8 cellular contexts compared by ENCODE assay signal in the genomic region with DNA sequence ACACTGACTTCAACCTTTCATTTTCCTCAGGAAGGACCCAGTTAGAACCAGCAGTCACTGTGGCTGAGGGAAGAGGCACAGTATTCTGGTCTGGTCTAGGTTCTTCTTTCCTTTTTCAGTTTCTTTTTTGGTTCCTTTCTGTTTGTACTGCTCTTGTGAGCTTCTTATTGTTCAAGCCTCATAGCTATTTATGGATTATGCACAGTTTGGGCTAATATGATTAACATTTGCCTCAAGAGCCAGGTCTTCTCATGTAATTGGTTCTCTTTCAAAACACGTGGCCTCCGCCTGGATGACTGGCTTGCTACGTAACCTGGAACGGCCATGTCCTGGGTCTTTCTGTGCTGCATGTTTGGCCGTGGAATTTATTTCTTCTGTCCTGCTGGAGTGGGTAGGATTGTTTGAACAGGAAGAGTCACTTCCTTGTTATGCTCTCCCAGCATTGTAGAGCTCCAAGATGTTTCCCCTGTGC. TPM values are rescaled to one million over a fixed set of nuclear protein-coding genes. Genes with fewer than 3 reads are reported as not detected.
DNase-seq lines count a peak whose midpoint lies in the region; ATAC-seq and TF ChIP-seq lines count a peak whose summit lies in the region.

No MANE protein-coding gene starts in this region.

- H3K4me3 Mint-ChIP-seq in activated CD8-positive, alpha-beta T cell treated with anti-CD3 and anti-CD28 coated beads, Interleukin-2, amount 10 ng/mL, durations not matched to agents 7 days and 5 days = no peak overlapping the region

- dilution Hi-C loops in mammary epithelial cell (cut with HindIII; ENCODE audit: low sequenced_read_pairs) = no loop called here

- H3K79me2 ChIP-seq in mammary epithelial cell (ENCODE audit: insufficient read depth, low read length) = peaks cover 52% of the 10 kb centered on the region

- H3K4me3 ChIP-seq in BJ (ENCODE audit: low read depth, low read length) = peak overlapping the region; percentile 24
- no peak overlapping the region for H3K4me3 ChIP-seq in mammary epithelial cell (replicated peaks in 1 of 3; ENCODE audit: insufficient read depth in 1 of 3, low read depth in 2 of 3, low read length in 3 of 3)
- H3K4me3 ChIP-seq in muscle layer of colon (ENCODE audit: low read depth in 1 of 2, low read length in 2 of 2) = peak overlapping the region in 1 of 2 donors; percentile 25

- peaks cover 2% of the 10 kb centered on the region for H3K4me1 Mint-ChIP-seq in activated CD8-positive, alpha-beta T cell treated with anti-CD3 and anti-CD28 coated beads, Interleukin-2, amount 10 ng/mL, durations not matched to agents 7 days and 5 days (ENCODE audit: low read depth)

- POLR2A ChIA-PET in BJ (lab: Charles Lee) = interaction anchor here (0.7 kb wide), 2 partner anchors 44 to 98 kb away, joined by 3 read pairs; no protein-coding TSS in a partner anchor
- POLR2A ChIA-PET in activated CD8-positive, alpha-beta T cell treated with anti-CD3 and anti-CD28 coated beads, Interleukin-2, amount 10 ng/mL, durations not matched to agents 7 days and 5 days (lab: Charles Lee) = interaction anchor here (1.0 kb wide), 1 partner anchor 170 kb away, joined by 3 read pairs; no protein-coding TSS in a partner anchor

- WGBS in mammary epithelial cell (ENCODE audit: low coverage, missing lambda C conversion rate) = 57% methylated on average over 5 of the region's 5 CpGs

- in situ Hi-C loops in mammary epithelial cell (cut with MboI; ENCODE audit: low sequenced_read_pairs in 2 of 2) = no loop called here

- H3K27ac ChIP-seq in mammary epithelial cell (ENCODE audit: insufficient read depth, low read depth, low read length) = peak overlapping the region; percentile 46
- no peak overlapping the region for H3K27ac ChIP-seq in muscle layer of colon (ENCODE audit: low read depth, low read length)

- H3K27me3 ChIP-seq in BJ (ENCODE audit: control insufficient read depth, insufficient read depth, low read length) (no peaks in the 10 kb centered on the region), mammary epithelial cell (ENCODE audit: insufficient read depth, low read length) (no peaks in the 10 kb centered on the region), muscle layer of colon (ENCODE audit: control insufficient read depth in 1 of 2, insufficient read depth in 2 of 2, low read length in 2 of 2) (no peaks in the 10 kb centered on the region)

- H3K36me3 ChIP-seq in BJ (ENCODE audit: control insufficient read depth, insufficient read depth, low read length) = no peaks in the 10 kb centered on the region
- H3K36me3 ChIP-seq in mammary epithelial cell (ENCODE audit: insufficient read depth, low read length) = no peaks in the 10 kb centered on the region
- no peaks in the 10 kb centered on the region for H3K36me3 ChIP-seq in muscle layer of colon (ENCODE audit: insufficient read depth, low read length)

- peak; percentile 97 for ATAC-seq in GM19397 (IDR thresholded peaks at IDR 0.05; ENCODE audit: unreplicated experiment)
- ATAC-seq in HG03439 (IDR thresholded peaks at IDR 0.05; ENCODE audit: unreplicated experiment) = peak; percentile 96
- no peak for ATAC-seq in activated CD8-positive, alpha-beta T cell treated with anti-CD3 and anti-CD28 coated beads, Interleukin-2, amount 10 ng/mL, durations not matched to agents 7 days and 5 days

- no peaks in the 10 kb centered on the region for H4K20me1 ChIP-seq in mammary epithelial cell (ENCODE audit: insufficient read depth, low read length)

- H3K4me1 ChIP-seq in mammary epithelial cell (ENCODE audit: insufficient read depth, low read length) (peaks cover 11% of the 10 kb centered on the region), muscle layer of colon (ENCODE audit: insufficient read depth, low read length) (peaks cover 20% of the 10 kb centered on the region)

- H3K9me3 Mint-ChIP-seq in activated CD8-positive, alpha-beta T cell treated with anti-CD3 and anti-CD28 coated beads, Interleukin-2, amount 10 ng/mL, durations not matched to agents 7 days and 5 days (ENCODE audit: insufficient read depth) = no peaks in the 10 kb centered on the region

- no peaks in the 10 kb centered on the region for H3K36me3 Mint-ChIP-seq in activated CD8-positive, alpha-beta T cell treated with anti-CD3 and anti-CD28 coated beads, Interleukin-2, amount 10 ng/mL, durations not matched to agents 7 days and 5 days (ENCODE audit: low read depth)

- no peak overlapping the region for H3K27ac Mint-ChIP-seq in activated CD8-positive, alpha-beta T cell treated with anti-CD3 and anti-CD28 coated beads, Interleukin-2, amount 10 ng/mL, durations not matched to agents 7 days and 5 days

- intact Hi-C loops in mammary epithelial cell (cut with micrococcal nuclease) = no loop called here

- no TSS peak for BruUV-seq in mammary epithelial cell (replicated peaks; lab: Mats Ljungman, UMichigan)

- H2AFZ ChIP-seq in mammary epithelial cell (ENCODE audit: low read depth, low read length) = peak overlapping the region; percentile 63

- H3K9me3 ChIP-seq in mammary epithelial cell (replicated peaks; ENCODE audit: insufficient read depth, low read length) (no peaks in the 10 kb centered on the region), muscle layer of colon (ENCODE audit: low read length) (no peaks in the 10 kb centered on the region)

- CTCF ChIA-PET in BJ (lab: Yijun Ruan, JAX) (interaction anchor here (1.3 kb wide), 1 partner anchor 10 kb away, joined by 5 read pairs; no protein-coding TSS in a partner anchor), mammary epithelial cell (lab: Charles Lee; ENCODE audit: low non-redundant PET) (no interaction called here)
- CTCF ChIA-PET in activated CD8-positive, alpha-beta T cell treated with anti-CD3 and anti-CD28 coated beads, Interleukin-2, amount 10 ng/mL, durations not matched to agents 7 days and 5 days (lab: Charles Lee) = no interaction called here

- H3K27me3 Mint-ChIP-seq in activated CD8-positive, alpha-beta T cell treated with anti-CD3 and anti-CD28 coated beads, Interleukin-2, amount 10 ng/mL, durations not matched to agents 7 days and 5 days (ENCODE audit: low read depth) = no peaks in the 10 kb centered on the region

- H3K9ac ChIP-seq in mammary epithelial cell (ENCODE audit: insufficient read depth, low read length) (peak overlapping the region; percentile 22), muscle layer of colon (ENCODE audit: low read length) (peak overlapping the region; percentile 11)

- no peak for DNase-seq in BJ (ENCODE audit: low read depth)
- DNase-seq in mammary epithelial cell = peak; percentile 51
- DNase-seq in NCI-H1092 treated with DMSO at 0.1 percent for 48 hours (lab: John Stamatoyannopoulos, UW) = no peak
- DNase-seq in activated CD8-positive, alpha-beta T cell treated with anti-CD3 and anti-CD28 coated beads, Interleukin-2, amount 10 ng/mL, durations not matched to agents 7 days and 5 days = no peak
- no peak for DNase-seq in NCI-H1417 (lab: John Stamatoyannopoulos, UW)

- H3K4me2 ChIP-seq in mammary epithelial cell (ENCODE audit: insufficient read depth, low read depth, low read length) = peak overlapping the region; percentile 72

- TF ChIP-seq CTCF in BJ (IDR thresholded peaks at IDR 0.05; ENCODE audit: insufficient read depth, low read depth, low read length) (no peak), mammary epithelial cell (conservative IDR thresholded peaks at IDR 0.05 in 1 of 2, IDR thresholded peaks at IDR 0.05 in 1 of 2; ENCODE audit: extremely low read depth in 1 of 2, insufficient read depth in 1 of 2, low read depth in 1 of 2, low read length in 2 of 2) (no peak)

RNA-seq across cellular contexts. Expression of a gene that starts 43.3 kb away (rescaled TPM):
- 13.9 and 14.5 TPM in 2 replicates for polyA plus RNA-seq in BJ (2011; rRNA removed)
- polyA minus RNA-seq in BJ (2011; rRNA and poly(A)+ RNA removed) = 77.8 and 128 TPM in 2 replicates
- 10 to 100 TPM; 31.5 to 51.5 TPM for total RNA-seq in mammary epithelial cell
- polyA plus RNA-seq in mammary epithelial cell = 6.6 TPM
- polyA minus RNA-seq in mammary epithelial cell = 27.4 TPM
- total RNA-seq in activated CD8-positive, alpha-beta T cell treated with anti-CD3 and anti-CD28 coated beads, Interleukin-2, amount 10 ng/mL, durations not matched to agents 7 days and 5 days = under 1 TPM; 0.11 to 0.29 TPM

Comparison
In these comparisons a context has a peak if more than half of its experiments do, and no peak if none do; other contexts are left out.
1. RNA of a gene that starts 43.3 kb away (total RNA-seq): 31.5 to 51.5 TPM in mammary epithelial cell; 0.11 to 0.29 TPM in activated CD8-positive, alpha-beta T cell treated with anti-CD3 and anti-CD28 coated beads, Interleukin-2, amount 10 ng/mL, durations not matched to agents 7 days and 5 days; every median in the first group is over 10 times any median in the second.